ENCODE assay signal across 30 cellular contexts in genomic region chr4:88709989-88710388, GRCh38.
"Had no signal": no experiment of that assay in that cellular context is flagged by ENCODE, and none has a peak within 500 bp of the region (broad histone marks: within the 10 kb centered on the region; RNA-seq: fewer than 3 reads in every experiment).

No MANE protein-coding gene starts in this region.

- H3K27me3 Mint-ChIP-seq: activated B cell treated with CpG ODN at 0.5 μM for 24 hours; activated naive CD4-positive, alpha-beta T cell treated with anti-CD3 and anti-CD28 coated beads, Interleukin-2, amount 10 ng/mL, durations not matched to agents 7 days and 5 days; activated naive CD8-positive, alpha-beta T cell treated with anti-CD3 and anti-CD28 coated beads for 36 hours; central memory CD8-positive, alpha-beta T cell; T-cell had no signal

- H3K27me3 ChIP-seq: breast epithelium had no signal

- H3K36me3 ChIP-seq: breast epithelium had no signal

- FAIRE-seq: TTC549 had no signal

- H3K4me3 ChIP-seq: breast epithelium, SK-N-MC had no signal

- ATAC-seq: Panc1, Right ventricle myocardium inferior, T-cell had no signal

- DNase-seq: activated B cell treated with CpG ODN at 0.5 μM for 24 hours; activated CD4-positive, alpha-beta T cell treated with anti-CD3 and anti-CD28 coated beads for 4 hours; activated CD4-positive, alpha-beta T cell treated with anti-CD3 and anti-CD28 coated beads, Interleukin-2, amount 50 U/mL, for 4 hours; activated CD8-positive, alpha-beta memory T cell treated with anti-CD3 and anti-CD28 coated beads for 24 hours; activated effector memory CD4-positive, alpha-beta T cell treated with anti-CD3 and anti-CD28 coated beads, Interleukin-2, amount 50 U/mL, for 16 hours; activated naive CD4-positive, alpha-beta T cell treated with anti-CD3 and anti-CD28 coated beads, Interleukin-2, amount 10 ng/mL, durations not matched to agents 7 days and 5 days; activated naive CD8-positive, alpha-beta T cell treated with anti-CD3 and anti-CD28 coated beads for 36 hours; IMR-90; KBM-7; NCI-H1092; NCI-H1417; NCI-H1694; NCI-H2029; NCI-H2107; NCI-H2171 treated with DMSO at 0.1 percent for 48 hours; NCI-H226; NCI-H526; NCI-H774; OCI-M1; RPMI8226; T-cell; T-helper 2 cell; T1000 had no signal

- H3K27ac Mint-ChIP-seq: activated B cell treated with CpG ODN at 0.5 μM for 24 hours; activated naive CD4-positive, alpha-beta T cell treated with anti-CD3 and anti-CD28 coated beads, Interleukin-2, amount 10 ng/mL, durations not matched to agents 7 days and 5 days; activated naive CD8-positive, alpha-beta T cell treated with anti-CD3 and anti-CD28 coated beads for 36 hours; activated T-helper 1 cell treated with anti-CD3 and anti-CD28 coated beads, Interleukin-12 subunit alpha, Interleukin-12 subunit beta, Interleukin-2, Interleukin-4 antibody, amounts not matched to agents 30 ng/mL and 10 ng/mL and 1 ng/mL, durations not matched to agents 14 hours and 24 hours and 36 hours had no signal

- H3K4me3 Mint-ChIP-seq: activated B cell treated with CpG ODN at 0.5 μM for 24 hours; activated naive CD4-positive, alpha-beta T cell treated with anti-CD3 and anti-CD28 coated beads, Interleukin-2, amount 10 ng/mL, durations not matched to agents 7 days and 5 days; activated naive CD8-positive, alpha-beta T cell treated with anti-CD3 and anti-CD28 coated beads for 36 hours; activated T-helper 1 cell treated with anti-CD3 and anti-CD28 coated beads, Interleukin-12 subunit alpha, Interleukin-12 subunit beta, Interleukin-2, Interleukin-4 antibody, amounts not matched to agents 30 ng/mL and 10 ng/mL and 1 ng/mL, durations not matched to agents 14 hours and 24 hours and 36 hours; central memory CD8-positive, alpha-beta T cell; T-cell had no signal

- H3K4me1 Mint-ChIP-seq: activated B cell treated with CpG ODN at 0.5 μM for 24 hours; activated naive CD4-positive, alpha-beta T cell treated with anti-CD3 and anti-CD28 coated beads, Interleukin-2, amount 10 ng/mL, durations not matched to agents 7 days and 5 days had no signal
